Comparison of ENCODE assay signal across 8 cellular contexts in genomic region chr3:8369638-8370037, GRCh38.
"Had no signal": no experiment of that assay in that cellular context is flagged by ENCODE, and none has a peak within 500 bp of the region (broad histone marks: within the 10 kb centered on the region; RNA-seq: fewer than 3 reads in every experiment).

No MANE protein-coding gene starts in this region.

- ATAC-seq: GM12878 had no signal

- DNase-seq: GDM1, GF-D8 had no signal

- FAIRE-seq: G401.6, GM12878, GM12891, GM12892, GM18507, GM19239 had no signal

- H3K4me3 ChIP-seq: GM12878 had no signal
